In genomic region chr12:45214071-45214470, GRCh38 we compare ENCODE assay signal across 12 cellular contexts. TPM values are rescaled to one million over a fixed set of nuclear protein-coding genes. Genes with fewer than 3 reads are reported as not detected.
DNase-seq lines count a peak whose midpoint lies in the region; FAIRE-seq and TF ChIP-seq lines count a peak whose summit lies in the region.
"Had no signal": no experiment of that assay in that cellular context is flagged by ENCODE, and none has a peak within 500 bp of the region (broad histone marks: within the 10 kb centered on the region; RNA-seq: fewer than 3 reads in every experiment).

No MANE protein-coding gene starts in this region.

- H3K27ac Mint-ChIP-seq in CD8-positive, alpha-beta memory T cell, result peak overlapping the region in 4 of 8 donors; percentile 31 to 97 (median 92)
- H3K27ac Mint-ChIP-seq in astrocyte (ENCODE audit: unreplicated experiment) (peak overlapping the region; percentile 38), neural crest cell (ENCODE audit: unreplicated experiment) (no peak overlapping the region)

- H3K4me1 Mint-ChIP-seq in CD8-positive, alpha-beta memory T cell, result peaks cover 38 to 46% (median 43%) of the 10 kb centered on the region in 3 donors
- peaks cover 15% of the 10 kb centered on the region for H3K4me1 Mint-ChIP-seq in astrocyte (ENCODE audit: low read depth, unreplicated experiment)
- H3K4me1 Mint-ChIP-seq in neural crest cell, result peaks cover 40% of the 10 kb centered on the region

- intact Hi-C loops in tibial artery (cut with DNase I; ENCODE audit: low total_unique reads), result loop anchor here (10.0 kb wide), 1 partner anchor 171 kb away; no protein-coding TSS in a partner anchor
- intact Hi-C loops in dorsolateral prefrontal cortex (cut with DNase I), result no loop called here

- H3K27me3 ChIP-seq in CD8-positive, alpha-beta memory T cell (ENCODE audit: insufficient read depth, low read length, poor library complexity, severe bottlenecking), result no peaks in the 10 kb centered on the region
- H3K27me3 ChIP-seq in KMS-11 (ENCODE audit: insufficient read depth, low read depth) (no peaks in the 10 kb centered on the region), astrocyte (ENCODE audit: insufficient read depth, low read length) (no peaks in the 10 kb centered on the region), tibial artery (no peaks in the 10 kb centered on the region), dorsolateral prefrontal cortex (no peaks in the 10 kb centered on the region)
- H3K27me3 ChIP-seq: adrenal gland, gastroesophageal sphincter had no signal

- H3K79me2 ChIP-seq in KMS-11 (ENCODE audit: insufficient read depth, low read depth), result peaks cover 26% of the 10 kb centered on the region
- H3K79me2 ChIP-seq in astrocyte (ENCODE audit: insufficient read depth, low read length), result peaks cover 29% of the 10 kb centered on the region

- H3K27me3 Mint-ChIP-seq in CD8-positive, alpha-beta memory T cell, result peaks cover 0 to 1% of the 10 kb centered on the region in 2 donors
- H3K27me3 Mint-ChIP-seq in astrocyte (ENCODE audit: low read depth, unreplicated experiment) (no peaks in the 10 kb centered on the region), neural crest cell (ENCODE audit: low read depth) (no peaks in the 10 kb centered on the region)

- peaks cover 0 to 10% (median 0%) of the 10 kb centered on the region in 3 donors for H3K36me3 Mint-ChIP-seq in CD8-positive, alpha-beta memory T cell
- peaks cover 2% of the 10 kb centered on the region for H3K36me3 Mint-ChIP-seq in astrocyte (ENCODE audit: low read depth, unreplicated experiment)
- H3K36me3 Mint-ChIP-seq in neural crest cell (ENCODE audit: low read depth), result no peaks in the 10 kb centered on the region

- DNase-seq in CD8-positive, alpha-beta memory T cell, result no peak
- DNase-seq in astrocyte (ENCODE audit: low read depth) (no peak), neural crest cell (ENCODE audit: low read depth, low spot score) (no peak), tibial artery (no peak), dorsolateral prefrontal cortex (no peak)
- DNase-seq in stimulated activated CD4-positive, alpha-beta T cell treated with anti-CD3 and anti-CD28 coated beads, Interleukin-12 subunit alpha, Interleukin-12 subunit beta, amount 100 ng/mL, for 4 hours, result no peak
- DNase-seq: NCI-H1417 treated with DMSO at 0.1 percent for 48 hours had no signal

- H2AFZ ChIP-seq in KMS-11 (ENCODE audit: low read depth) (no peak overlapping the region), astrocyte (ENCODE audit: low read depth, low read length) (no peak overlapping the region)

- no peaks in the 10 kb centered on the region for H3K36me3 ChIP-seq in CD8-positive, alpha-beta memory T cell (ENCODE audit: insufficient read depth, low read length)
- H3K36me3 ChIP-seq in KMS-11 (ENCODE audit: insufficient read depth), result no peaks in the 10 kb centered on the region
- H3K36me3 ChIP-seq in astrocyte (ENCODE audit: insufficient read depth, low read length), result no peaks in the 10 kb centered on the region
- H3K36me3 ChIP-seq in tibial artery, result no peaks in the 10 kb centered on the region
- H3K36me3 ChIP-seq: adrenal gland, gastroesophageal sphincter had no signal

- H4K20me1 ChIP-seq in KMS-11 (ENCODE audit: insufficient read depth), result no peaks in the 10 kb centered on the region
- peaks cover 14% of the 10 kb centered on the region for H4K20me1 ChIP-seq in astrocyte (ENCODE audit: insufficient read depth, low read length)

- no peaks in the 10 kb centered on the region for H3K9me3 Mint-ChIP-seq in CD8-positive, alpha-beta memory T cell
- H3K9me3 Mint-ChIP-seq in astrocyte (ENCODE audit: unreplicated experiment) (no peaks in the 10 kb centered on the region), neural crest cell (no peaks in the 10 kb centered on the region)
- H3K9me3 Mint-ChIP-seq: CD14-positive monocyte had no signal

- H3K4me3 Mint-ChIP-seq in CD8-positive, alpha-beta memory T cell, result peak overlapping the region in 5 of 7 donors; percentile 23 to 92 (median 49)
- peak overlapping the region; percentile 100 for H3K4me3 Mint-ChIP-seq in astrocyte (ENCODE audit: unreplicated experiment)
- H3K4me3 Mint-ChIP-seq in neural crest cell, result peak overlapping the region; percentile 68

- CTCF ChIA-PET in CD8-positive, alpha-beta memory T cell (lab: Charles Lee), result interaction anchor here (1.6 kb wide), 1 partner anchor 13 kb away, joined by 3 read pairs; no protein-coding TSS in a partner anchor

- peaks cover 21% of the 10 kb centered on the region for H3K4me1 ChIP-seq in CD8-positive, alpha-beta memory T cell (ENCODE audit: insufficient read depth, low read length)
- H3K4me1 ChIP-seq in KMS-11 (ENCODE audit: low read depth, poor library complexity, severe bottlenecking) (peaks cover 25% of the 10 kb centered on the region), astrocyte (ENCODE audit: insufficient read depth, low read length) (peaks cover 7% of the 10 kb centered on the region), tibial artery (peaks cover 0 to 13% (median 6%) of the 10 kb centered on the region in 4 donors)

- H3K4me2 ChIP-seq in KMS-11, result peak overlapping the region; percentile 40
- no peak overlapping the region for H3K4me2 ChIP-seq in astrocyte (ENCODE audit: low read length)

- FAIRE-seq in astrocyte (lab: Jason Lieb, UNC), result no peak
- FAIRE-seq: G401.6 had no signal

- no peaks in the 10 kb centered on the region for H3K9me3 ChIP-seq in CD8-positive, alpha-beta memory T cell (ENCODE audit: low read length)
- H3K9me3 ChIP-seq in astrocyte (ENCODE audit: insufficient read depth, low read depth, low read length), result no peaks in the 10 kb centered on the region
- H3K9me3 ChIP-seq in tibial artery, result no peaks in the 10 kb centered on the region
- H3K9me3 ChIP-seq: adrenal gland, gastroesophageal sphincter had no signal

- no peak overlapping the region for H3K4me3 ChIP-seq in CD8-positive, alpha-beta memory T cell (ENCODE audit: low read length)
- H3K4me3 ChIP-seq in KMS-11 (IDR thresholded peaks at IDR 0.05; ENCODE audit: insufficient read depth, low read depth, low read length) (no peak overlapping the region), astrocyte (ENCODE audit: insufficient read depth, low read depth, low read length) (no peak overlapping the region), tibial artery (no peak overlapping the region), dorsolateral prefrontal cortex (no peak overlapping the region)

- no peak for TF ChIP-seq CTCF in KMS-11 (conservative IDR thresholded peaks at IDR 0.05; ENCODE audit: low read depth, low read length)
- TF ChIP-seq CTCF in astrocyte (IDR thresholded peaks at IDR 0.05; ENCODE audit: insufficient read depth, low read depth, low read length), result no peak
- TF ChIP-seq CTCF in neural crest cell (conservative IDR thresholded peaks at IDR 0.05), result no peak
- no peak for TF ChIP-seq CTCF in tibial artery (IDR thresholded peaks at IDR 0.05)
- TF ChIP-seq CTCF in dorsolateral prefrontal cortex (IDR thresholded peaks at IDR 0.05 in 54 of 56, conservative IDR thresholded peaks at IDR 0.05 in 2 of 56; ENCODE audit: low read depth in 1 of 56, partially characterized antibody in 56 of 56), result no peak

- H3K9ac ChIP-seq in KMS-11, result no peak overlapping the region
- H3K9ac ChIP-seq in astrocyte (ENCODE audit: low read length), result no peak overlapping the region

- H3K27ac ChIP-seq in CD8-positive, alpha-beta memory T cell (ENCODE audit: low read depth, low read length), result no peak overlapping the region
- H3K27ac ChIP-seq in KMS-11, result no peak overlapping the region
- no peak overlapping the region for H3K27ac ChIP-seq in astrocyte (ENCODE audit: low read depth, low read length)
- H3K27ac ChIP-seq in tibial artery, result no peak overlapping the region
- no peak overlapping the region for H3K27ac ChIP-seq in dorsolateral prefrontal cortex

- POLR2A ChIA-PET in CD8-positive, alpha-beta memory T cell (lab: Charles Lee), result no interaction called here

RNA-seq across cellular contexts. Expression of gene ANO6, which starts 1.8 kb away (rescaled TPM):
- total RNA-seq in CD8-positive, alpha-beta memory T cell, result 10 to 100 TPM; 19.7 to 20.0 TPM
- 26.1 TPM for polyA plus RNA-seq in CD8-positive, alpha-beta memory T cell
- 111 and 113 TPM in 2 replicates for total RNA-seq in astrocyte
- total RNA-seq in neural crest cell, result 32.0 and 34.0 TPM in 2 replicates
- total RNA-seq in dorsolateral prefrontal cortex, result 10 to 100 TPM in 119 of 120 experiments, 1 to 10 TPM in 1; 8.5 to 32.7 (median 16.5) TPM

Comparison
In these comparisons a context has a peak if more than half of its experiments do, and no peak if none do; other contexts are left out.
1. H3K4me3 Mint-ChIP-seq: peak in every context shown above with its lines; median percentile 100 in astrocyte; 68 in neural crest cell; 49 in CD8-positive, alpha-beta memory T cell.